ENCODE assay signal across 20 cellular contexts in genomic region chr6:82878812-82879211, GRCh38.
DNase-seq lines count a peak whose midpoint lies in the region; ATAC-seq and TF ChIP-seq lines count a peak whose summit lies in the region.
"Had no signal": no experiment of that assay in that cellular context is flagged by ENCODE, and none has a peak within 500 bp of the region (broad histone marks: within the 10 kb centered on the region; RNA-seq: fewer than 3 reads in every experiment).

No MANE protein-coding gene starts in this region.

- WGBS in hepatocyte (ENCODE audit: low lambda C conversion rate, missing lambda C conversion rate), result 47% methylated on average over 3 of the region's 3 CpGs

- no peaks in the 10 kb centered on the region for H3K9me2 ChIP-seq in hepatocyte (replicated peaks; ENCODE audit: insufficient read depth)

- DNase-seq in AG10803 (ENCODE audit: low read depth), result peak; percentile 32
- DNase-seq in LHCN-M2 (ENCODE audit: low read depth), result peak; percentile 56
- peak; percentile 14 to 34 for DNase-seq in cardiac fibroblast (ENCODE audit: low read depth in 2 of 2)
- DNase-seq in hepatocyte (ENCODE audit: low spot score), result peak; percentile 23
- no peak for DNase-seq in LoVo (ENCODE audit: low spot score)
- no peak for DNase-seq in hypothalamus (lab: John Stamatoyannopoulos, UW)
- DNase-seq in DMS53 treated with DMSO at 0.1 percent for 48 hours (lab: John Stamatoyannopoulos, UW; ENCODE audit: unreplicated experiment), result no peak
- DNase-seq: activated CD4-positive, alpha-beta T cell treated with anti-CD3 and anti-CD28 coated beads, Interleukin-2, amount 50 U/mL, for 1 hour; activated CD8-positive, alpha-beta memory T cell treated with anti-CD3 and anti-CD28 coated beads, Interleukin-2, amount 50 U/mL, for 4 hours; CD4-positive, CD25-positive, alpha-beta regulatory T cell; effector memory CD4-positive, alpha-beta T cell; esophagus squamous epithelium; HFFc6; NCI-H1105; NCI-H510A; psoas muscle; RPMI8226; spleen; stimulated activated CD8-positive, alpha-beta memory T cell treated with anti-CD3 and anti-CD28 coated beads, Interleukin-4, amount 100 ng/mL, for 48 hours had no signal

- no peaks in the 10 kb centered on the region for H3K9me3 ChIP-seq in hepatocyte (ENCODE audit: low read depth)
- H3K9me3 ChIP-seq: esophagus squamous epithelium, psoas muscle, spleen had no signal

- no peak overlapping the region for H2AFZ ChIP-seq in hepatocyte

- TF ChIP-seq CTCF in AG10803 (conservative IDR thresholded peaks at IDR 0.05; ENCODE audit: low read length), result no peak
- TF ChIP-seq CTCF in cardiac fibroblast (IDR thresholded peaks at IDR 0.05; ENCODE audit: low read depth, low read length), result no peak
- no peak for TF ChIP-seq CTCF in hepatocyte (IDR thresholded peaks at IDR 0.05; ENCODE audit: poor library complexity)

- no peaks in the 10 kb centered on the region for H3K79me2 ChIP-seq in hepatocyte

- peak overlapping the region; percentile 11 for H3K27ac ChIP-seq in hepatocyte
- H3K27ac ChIP-seq: esophagus squamous epithelium, psoas muscle, spleen had no signal

- ATAC-seq in GM21717 (IDR thresholded peaks at IDR 0.05; ENCODE audit: unreplicated experiment), result no peak
- ATAC-seq: psoas muscle had no signal

- H3K36me3 ChIP-seq in hepatocyte (replicated peaks; ENCODE audit: insufficient read depth, low read depth), result no peaks in the 10 kb centered on the region
- H3K36me3 ChIP-seq: esophagus squamous epithelium, spleen had no signal

- no peak overlapping the region for H3K4me2 ChIP-seq in hepatocyte

- H3K4me1 ChIP-seq in hepatocyte (ENCODE audit: insufficient read depth), result peaks cover 13% of the 10 kb centered on the region
- H3K4me1 ChIP-seq: psoas muscle, spleen had no signal

- no peak overlapping the region for H3K4me3 ChIP-seq in AG10803 (ENCODE audit: low read length)
- no peak overlapping the region for H3K4me3 ChIP-seq in cardiac fibroblast (replicated peaks in 1 of 2; ENCODE audit: low read depth in 2 of 2, low read length in 2 of 2)
- no peak overlapping the region for H3K4me3 ChIP-seq in hepatocyte
- H3K4me3 ChIP-seq: esophagus squamous epithelium, psoas muscle, spleen had no signal

- no peaks in the 10 kb centered on the region for H4K20me1 ChIP-seq in hepatocyte (ENCODE audit: insufficient read depth, poor library complexity, severe bottlenecking)

- no peaks in the 10 kb centered on the region for H3K27me3 ChIP-seq in hepatocyte
- H3K27me3 ChIP-seq: esophagus squamous epithelium, spleen had no signal

Comparison
In these comparisons a context has a peak if more than half of its experiments do, and no peak if none do; other contexts are left out.
1. DNase-seq: peak in AG10803 (single experiment), LHCN-M2 (single experiment), cardiac fibroblast (2 of 2) and hepatocyte (single experiment); none in LoVo (single experiment), hypothalamus (0 of 51) and DMS53 treated with DMSO at 0.1 percent for 48 hours (single experiment).